8 cellular contexts compared by ENCODE assay signal in the genomic region with DNA sequence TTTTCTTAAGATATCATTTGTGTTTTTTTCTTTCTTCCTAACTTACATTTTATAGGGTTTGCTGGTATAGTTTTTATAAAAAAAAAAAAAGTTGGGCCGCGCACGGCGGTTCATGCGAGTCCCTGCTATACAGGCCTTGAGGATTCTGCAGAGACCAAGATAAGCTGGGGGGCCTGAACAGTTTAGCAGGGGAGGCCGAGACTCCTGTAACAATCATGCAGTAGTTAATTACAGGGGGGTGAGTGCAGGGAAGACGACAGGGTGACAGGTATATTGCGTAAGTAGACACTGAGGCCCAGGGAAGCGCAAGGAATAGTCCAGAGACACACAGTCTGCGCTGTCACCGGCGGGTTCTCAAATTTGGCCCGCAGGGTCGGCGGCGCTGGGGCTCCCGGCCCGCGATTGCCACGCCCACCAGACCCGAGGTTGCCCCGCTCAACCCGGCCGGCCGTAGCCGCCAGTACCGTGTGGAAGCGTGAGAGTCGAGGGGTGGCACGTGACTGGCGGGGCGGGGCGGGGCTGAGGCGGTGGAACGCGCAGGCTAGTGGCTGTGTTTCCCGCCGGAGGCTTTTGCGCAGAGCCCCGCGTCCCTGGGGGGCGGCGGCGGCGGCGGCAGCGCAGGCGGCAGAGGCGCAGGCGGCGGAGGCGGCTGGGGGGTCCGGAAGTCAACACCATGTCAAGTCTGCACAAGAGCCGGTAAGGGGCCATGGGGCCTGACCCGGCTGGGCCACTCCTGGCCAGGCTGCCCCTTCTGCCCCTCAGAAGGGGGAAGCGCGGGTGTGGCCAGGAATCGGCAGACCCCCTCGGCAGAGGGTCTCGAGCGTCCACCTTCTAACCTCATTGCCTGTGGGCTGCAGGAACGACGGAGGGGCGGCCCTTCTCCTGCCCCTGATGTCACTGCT. TPM values are rescaled to one million over a fixed set of nuclear protein-coding genes. Genes with fewer than 3 reads are reported as not detected.
A peak's percentile ranks its signal among the peaks of the same experiment; 100 is the strongest.
DNase-seq lines count a peak whose midpoint lies in the region; ATAC-seq, FAIRE-seq and TF ChIP-seq lines count a peak whose summit lies in the region.

A gene with protein sequence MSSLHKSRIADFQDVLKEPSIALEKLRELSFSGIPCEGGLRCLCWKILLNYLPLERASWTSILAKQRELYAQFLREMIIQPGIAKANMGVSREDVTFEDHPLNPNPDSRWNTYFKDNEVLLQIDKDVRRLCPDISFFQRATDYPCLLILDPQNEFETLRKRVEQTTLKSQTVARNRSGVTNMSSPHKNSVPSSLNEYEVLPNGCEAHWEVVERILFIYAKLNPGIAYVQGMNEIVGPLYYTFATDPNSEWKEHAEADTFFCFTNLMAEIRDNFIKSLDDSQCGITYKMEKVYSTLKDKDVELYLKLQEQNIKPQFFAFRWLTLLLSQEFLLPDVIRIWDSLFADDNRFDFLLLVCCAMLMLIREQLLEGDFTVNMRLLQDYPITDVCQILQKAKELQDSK (plus strand): TSS at position 573 of the 902 bp plus-strand sequence. CDS start 101 bp downstream, at position 674.

- H3K9me3 Mint-ChIP-seq in T-helper 2 cell treated with Interferon-gamma antibody and Interleukin-4, amounts not matched to agents 5 μg/mL and 100 μg/mL, for 36 hours: no peaks in the 10 kb centered on the region

- H3K36me3 Mint-ChIP-seq in T-helper 2 cell treated with Interferon-gamma antibody and Interleukin-4, amounts not matched to agents 5 μg/mL and 100 μg/mL, for 36 hours (ENCODE audit: low read depth): peaks cover 3% of the 10 kb centered on the region

- no peaks in the 10 kb centered on the region for H3K27me3 Mint-ChIP-seq in T-helper 2 cell treated with Interferon-gamma antibody and Interleukin-4, amounts not matched to agents 5 μg/mL and 100 μg/mL, for 36 hours (ENCODE audit: low read depth)

- no peaks in the 10 kb centered on the region for H3K9me3 ChIP-seq in right cardiac atrium (ENCODE audit: control insufficient read depth, low read length)

- no peaks in the 10 kb centered on the region for H3K27me3 ChIP-seq in right cardiac atrium (ENCODE audit: control insufficient read depth, insufficient read depth)

- ATAC-seq in GM18505 (IDR thresholded peaks at IDR 0.05; ENCODE audit: unreplicated experiment): peak; percentile 84
- ATAC-seq in HG02943 (IDR thresholded peaks at IDR 0.05; ENCODE audit: low read depth, unreplicated experiment): peak; percentile 80
- ATAC-seq in right cardiac atrium: peak; percentile 98

- H3K4me1 Mint-ChIP-seq in T-helper 2 cell treated with Interferon-gamma antibody and Interleukin-4, amounts not matched to agents 5 μg/mL and 100 μg/mL, for 36 hours (ENCODE audit: low read depth): peaks cover 14% of the 10 kb centered on the region

- FAIRE-seq in urothelium cell line (lab: Jason Lieb, UNC): peak; percentile 87

- 7% methylated on average over 64 of the region's 64 CpGs for WGBS in right cardiac atrium

- peak within 1 kb of the TSS; percentile 74 for H3K27ac ChIP-seq in right cardiac atrium (ENCODE audit: low read length)

- H3K4me3 ChIP-seq in right cardiac atrium (ENCODE audit: low read length): peak within 1 kb of the TSS; percentile 81

- H3K4me3 Mint-ChIP-seq in T-helper 2 cell treated with Interferon-gamma antibody and Interleukin-4, amounts not matched to agents 5 μg/mL and 100 μg/mL, for 36 hours: peak within 1 kb of the TSS; percentile 97

- DNase-seq in NCI-H2029 treated with DMSO at 0.1 percent for 48 hours (lab: John Stamatoyannopoulos, UW) (peak; percentile 57), anterior cingulate cortex (lab: John Stamatoyannopoulos, UW) (peak; percentile 39 to 92 (median 84)), right cardiac atrium (peak; percentile 89 to 96 (median 95)), putamen (ENCODE audit: low spot score) (peak; percentile 88), urothelium cell line (ENCODE audit: low spot score) (peak; percentile 89)
- peak; percentile 86 for DNase-seq in T-helper 2 cell treated with Interferon-gamma antibody and Interleukin-4, amounts not matched to agents 5 μg/mL and 100 μg/mL, for 36 hours (ENCODE audit: low spot score)

- H3K4me1 ChIP-seq in right cardiac atrium (ENCODE audit: control insufficient read depth, insufficient read depth, low read length): peaks cover 6% of the 10 kb centered on the region

- H3K27ac Mint-ChIP-seq in T-helper 2 cell treated with Interferon-gamma antibody and Interleukin-4, amounts not matched to agents 5 μg/mL and 100 μg/mL, for 36 hours: peak within 1 kb of the TSS; percentile 93

- peak; percentile 72 for TF ChIP-seq POLR2A in GM18505 (IDR thresholded peaks at IDR 0.05; ENCODE audit: borderline replicate concordance, extremely low read depth, insufficient read depth, insufficient read length)

- intact Hi-C loops in right cardiac atrium (cut with DNase I): no loop called here

RNA-seq across cellular contexts. Expression of the gene that starts here (rescaled TPM):
- 10 to 100 TPM; 15.8 to 20.8 (median 19.3) TPM for total RNA-seq in right cardiac atrium
- polyA plus RNA-seq in right cardiac atrium: 12.5 TPM

Comparison
In these comparisons a context has a peak if more than half of its experiments do, and no peak if none do; other contexts are left out.
1. Peak in every context shown above with its lines: DNase-seq, ATAC-seq, H3K4me3 ChIP-seq and H3K27ac ChIP-seq.